1 cellular context compared by ENCODE assay signal in genomic region chr16:86637744-86638143, GRCh38.
TF ChIP-seq lines count a peak whose summit lies in the region.

No MANE protein-coding gene starts in this region.

TF ChIP-seq in IMR-90, 13 proteins besides CTCF, POLR2A, EP300 and RAD21 (continued from another document):
- TF ChIP-seq ELK1 (IDR thresholded peaks at IDR 0.05; ENCODE audit: borderline replicate concordance, low read depth, low read length) (no peak), MAZ (IDR thresholded peaks at IDR 0.05; ENCODE audit: borderline replicate concordance, low read depth, low read length) (no peak), SMC3 (IDR thresholded peaks at IDR 0.05; ENCODE audit: low read depth, low read length) (no peak), NFE2L2 (IDR thresholded peaks at IDR 0.05; ENCODE audit: low read depth, low read length) (no peak), USF2 (IDR thresholded peaks at IDR 0.05; ENCODE audit: low read depth, low read length) (no peak), MXI1 (IDR thresholded peaks at IDR 0.05; ENCODE audit: borderline replicate concordance, low read depth, low read length) (no peak)
